8 cellular contexts compared by ENCODE assay signal in genomic region chr12:108514973-108515814, GRCh38. TPM values are rescaled to one million over a fixed set of nuclear protein-coding genes. Genes with fewer than 3 reads are reported as not detected.
A peak's percentile ranks its signal among the peaks of the same experiment; 100 is the strongest.
DNase-seq lines count a peak whose midpoint lies in the region; ATAC-seq and TF ChIP-seq lines count a peak whose summit lies in the region.

FICD (plus strand) TSS chr12:108515277; CDS start chr12:108516973, 1,696 bp downstream.

- H3K4me1 Mint-ChIP-seq in activated naive CD4-positive, alpha-beta T cell treated with anti-CD3 and anti-CD28 coated beads, Interleukin-2, amount 50 U/mL, for 24 hours = peaks cover 21% of the 10 kb centered on the region

- no peaks in the 10 kb centered on the region for H3K27me3 ChIP-seq in testis

- no peaks in the 10 kb centered on the region for H3K9me3 ChIP-seq in testis

- peak within 1 kb of the TSS; percentile 12 to 57 for H3K27ac ChIP-seq in testis

- H3K4me3 Mint-ChIP-seq in activated naive CD4-positive, alpha-beta T cell treated with anti-CD3 and anti-CD28 coated beads, Interleukin-2, amount 50 U/mL, for 24 hours = peak within 1 kb of the TSS; percentile 90

- no peaks in the 10 kb centered on the region for H3K9me3 Mint-ChIP-seq in activated naive CD4-positive, alpha-beta T cell treated with anti-CD3 and anti-CD28 coated beads, Interleukin-2, amount 50 U/mL, for 24 hours

- no peak for TF ChIP-seq CTCF in GM10266 (IDR thresholded peaks at IDR 0.05; ENCODE audit: control insufficient read depth, insufficient read depth, low read depth, missing control alignments)
- TF ChIP-seq CTCF in testis (IDR thresholded peaks at IDR 0.05) = no peak

- 0% methylated on average over 47 to 67 of the region's 67 CpGs for WGBS in testis, 2 donors

- intact Hi-C loops in testis (cut with DNase I; ENCODE audit: low total_unique reads) = no loop called here

- no peaks in the 10 kb centered on the region for H3K27me3 Mint-ChIP-seq in activated naive CD4-positive, alpha-beta T cell treated with anti-CD3 and anti-CD28 coated beads, Interleukin-2, amount 50 U/mL, for 24 hours

- no peaks in the 10 kb centered on the region for H3K36me3 ChIP-seq in testis (ENCODE audit: low read depth, missing control alignments)

- peak within 1 kb of the TSS; percentile 74 to 77 for H3K4me3 ChIP-seq in testis

- peak; percentile 94 for DNase-seq in GM10266 (ENCODE audit: extremely low spot score)
- DNase-seq in NCI-H1092 treated with DMSO at 0.1 percent for 48 hours (lab: John Stamatoyannopoulos, UW) = peak; percentile 96
- DNase-seq in glomerular endothelial cell (ENCODE audit: extremely low read depth, low read depth, low spot score) = peak; percentile 72
- peak; percentile 100 for DNase-seq in occipital lobe (lab: John Stamatoyannopoulos, UW)
- peak; percentile 100 for DNase-seq in testis

- peak; percentile 84 for ATAC-seq in HG02623 (IDR thresholded peaks at IDR 0.05; ENCODE audit: unreplicated experiment)
- ATAC-seq in SK-N-SH treated with all-trans-retinoic acid at 6 μM for 48 hours = peak; percentile 93

- peaks cover 8% of the 10 kb centered on the region for H3K4me1 ChIP-seq in testis

- peak within 1 kb of the TSS; percentile 95 for H3K27ac Mint-ChIP-seq in activated naive CD4-positive, alpha-beta T cell treated with anti-CD3 and anti-CD28 coated beads, Interleukin-2, amount 50 U/mL, for 24 hours

- no peak for TF ChIP-seq POLR2A in testis (IDR thresholded peaks at IDR 0.05)

- no peaks in the 10 kb centered on the region for H3K36me3 Mint-ChIP-seq in activated naive CD4-positive, alpha-beta T cell treated with anti-CD3 and anti-CD28 coated beads, Interleukin-2, amount 50 U/mL, for 24 hours

TF ChIP-seq in SK-N-SH treated with all-trans-retinoic acid at 6 μM for 48 hours, 23 proteins besides CTCF, POLR2A, EP300 and RAD21:
- TF ChIP-seq ZFP3 (CRISPR knock-in tag; IDR thresholded peaks at IDR 0.05) (no peak), GLIS3 (CRISPR knock-in tag; IDR thresholded peaks at IDR 0.05) (no peak)
- TF ChIP-seq, protein P1, sequence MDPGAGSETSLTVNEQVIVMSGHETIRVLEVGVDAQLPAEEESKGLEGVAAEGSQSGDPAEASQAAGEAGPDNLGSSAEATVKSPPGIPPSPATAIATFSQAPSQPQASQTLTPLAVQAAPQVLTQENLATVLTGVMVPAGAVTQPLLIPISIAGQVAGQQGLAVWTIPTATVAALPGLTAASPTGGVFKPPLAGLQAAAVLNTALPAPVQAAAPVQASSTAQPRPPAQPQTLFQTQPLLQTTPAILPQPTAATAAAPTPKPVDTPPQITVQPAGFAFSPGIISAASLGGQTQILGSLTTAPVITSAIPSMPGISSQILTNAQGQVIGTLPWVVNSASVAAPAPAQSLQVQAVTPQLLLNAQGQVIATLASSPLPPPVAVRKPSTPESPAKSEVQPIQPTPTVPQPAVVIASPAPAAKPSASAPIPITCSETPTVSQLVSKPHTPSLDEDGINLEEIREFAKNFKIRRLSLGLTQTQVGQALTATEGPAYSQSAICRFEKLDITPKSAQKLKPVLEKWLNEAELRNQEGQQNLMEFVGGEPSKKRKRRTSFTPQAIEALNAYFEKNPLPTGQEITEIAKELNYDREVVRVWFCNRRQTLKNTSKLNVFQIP (CRISPR knock-in tag; IDR thresholded peaks at IDR 0.05; ENCODE audit: borderline replicate concordance, low read depth) = no peak
- TF ChIP-seq, protein P2, sequence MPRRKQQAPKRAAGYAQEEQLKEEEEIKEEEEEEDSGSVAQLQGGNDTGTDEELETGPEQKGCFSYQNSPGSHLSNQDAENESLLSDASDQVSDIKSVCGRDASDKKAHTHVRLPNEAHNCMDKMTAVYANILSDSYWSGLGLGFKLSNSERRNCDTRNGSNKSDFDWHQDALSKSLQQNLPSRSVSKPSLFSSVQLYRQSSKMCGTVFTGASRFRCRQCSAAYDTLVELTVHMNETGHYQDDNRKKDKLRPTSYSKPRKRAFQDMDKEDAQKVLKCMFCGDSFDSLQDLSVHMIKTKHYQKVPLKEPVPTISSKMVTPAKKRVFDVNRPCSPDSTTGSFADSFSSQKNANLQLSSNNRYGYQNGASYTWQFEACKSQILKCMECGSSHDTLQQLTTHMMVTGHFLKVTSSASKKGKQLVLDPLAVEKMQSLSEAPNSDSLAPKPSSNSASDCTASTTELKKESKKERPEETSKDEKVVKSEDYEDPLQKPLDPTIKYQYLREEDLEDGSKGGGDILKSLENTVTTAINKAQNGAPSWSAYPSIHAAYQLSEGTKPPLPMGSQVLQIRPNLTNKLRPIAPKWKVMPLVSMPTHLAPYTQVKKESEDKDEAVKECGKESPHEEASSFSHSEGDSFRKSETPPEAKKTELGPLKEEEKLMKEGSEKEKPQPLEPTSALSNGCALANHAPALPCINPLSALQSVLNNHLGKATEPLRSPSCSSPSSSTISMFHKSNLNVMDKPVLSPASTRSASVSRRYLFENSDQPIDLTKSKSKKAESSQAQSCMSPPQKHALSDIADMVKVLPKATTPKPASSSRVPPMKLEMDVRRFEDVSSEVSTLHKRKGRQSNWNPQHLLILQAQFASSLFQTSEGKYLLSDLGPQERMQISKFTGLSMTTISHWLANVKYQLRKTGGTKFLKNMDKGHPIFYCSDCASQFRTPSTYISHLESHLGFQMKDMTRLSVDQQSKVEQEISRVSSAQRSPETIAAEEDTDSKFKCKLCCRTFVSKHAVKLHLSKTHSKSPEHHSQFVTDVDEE (CRISPR knock-in tag; IDR thresholded peaks at IDR 0.05) = no peak
TF ChIP-seq in SK-N-SH treated with all-trans-retinoic acid at 6 μM for 48 hours: peak in this region for 0.

RNA-seq across cellular contexts. Expression of gene FICD, which starts in this region (rescaled TPM):
- 7.0 and 8.4 TPM in 2 replicates for total RNA-seq in glomerular endothelial cell
- 5.0 TPM for total RNA-seq in occipital lobe
- 10 to 100 TPM; 10.0 to 10.5 TPM for total RNA-seq in testis
- 16.7 TPM for polyA plus RNA-seq in testis (ENCODE audit: insufficient read depth, low read depth, low replicate concordance)

Comparison
In these comparisons a context has a peak if more than half of its experiments do, and no peak if none do; other contexts are left out.
1. Peak in every context shown above with its lines: DNase-seq, ATAC-seq, H3K4me3 ChIP-seq and H3K27ac ChIP-seq.